Comparison of ENCODE assay signal across 8 cellular contexts in the genomic region with DNA sequence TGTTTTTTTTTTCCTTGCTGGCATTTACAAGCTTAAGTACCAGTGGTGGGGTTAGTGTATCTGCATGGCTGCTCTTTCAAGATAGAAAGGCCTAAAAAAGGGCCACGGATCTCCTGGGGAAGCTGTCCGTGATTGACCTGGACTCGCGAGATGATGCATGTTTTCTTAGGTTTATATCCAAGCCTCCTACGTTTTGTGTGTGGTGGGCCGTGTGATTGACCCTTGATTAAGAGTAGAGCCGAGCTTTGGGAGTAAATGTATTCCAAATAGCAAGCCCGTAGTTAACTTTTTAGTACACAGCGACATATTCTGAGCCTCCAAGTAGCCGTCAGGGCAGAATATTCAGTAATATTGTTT. TPM values are rescaled to one million over a fixed set of nuclear protein-coding genes. Genes with fewer than 3 reads are reported as not detected.
DNase-seq lines count a peak whose midpoint lies in the region; ATAC-seq and TF ChIP-seq lines count a peak whose summit lies in the region.
"Not testable (repeated sequence)": the region's sequence is repeated elsewhere in the genome, so short reads cannot be mapped to it uniquely, and the experiment has no call there.

No MANE protein-coding gene starts in this region.

- H3K27ac ChIP-seq in DND-41 (ENCODE audit: low read length) (peak overlapping the region; percentile 81), GM23248 (peak overlapping the region; percentile 60), HL-60 (replicated peaks) (peak overlapping the region; percentile 78), SU-DHL-6 (ENCODE audit: low read depth, low read length) (0 out of 2 replicates have a peak overlapping the region, but pooled peaks have one; percentile 32), suprapubic skin (peak overlapping the region; percentile 3)

- peak overlapping the region; percentile 67 to 92 for H3K4me3 ChIP-seq in DND-41 (ENCODE audit: low read depth in 1 of 2, low read length in 2 of 2)
- peak overlapping the region; percentile 94 for H3K4me3 ChIP-seq in GM23248
- peak overlapping the region; percentile 80 for H3K4me3 ChIP-seq in HL-60 (replicated peaks; ENCODE audit: insufficient read depth, low read length)
- H3K4me3 ChIP-seq in SU-DHL-6 (ENCODE audit: insufficient read depth, low read length, poor library complexity, severe bottlenecking), result peak overlapping the region; percentile 93
- peak overlapping the region; percentile 60 for H3K4me3 ChIP-seq in suprapubic skin

- H3K4me3 Mint-ChIP-seq in brain, result peak overlapping the region; percentile 98 to 100 (median 99)
- H3K4me3 Mint-ChIP-seq in naive thymus-derived CD8-positive, alpha-beta T cell, result peak overlapping the region; percentile 97 to 100 (median 99)

- H3K4me2 ChIP-seq in DND-41 (ENCODE audit: insufficient read depth, low read length) (peak overlapping the region; percentile 65), GM23248 (ENCODE audit: unreplicated experiment) (peak overlapping the region; percentile 94), SU-DHL-6 (ENCODE audit: low read depth, low read length, poor library complexity, severe bottlenecking) (peak overlapping the region; percentile 87)

- POLR2A ChIA-PET in naive thymus-derived CD8-positive, alpha-beta T cell (lab: Charles Lee), result not testable (repeated sequence)

- peaks cover 30% of the 10 kb centered on the region for H3K36me3 Mint-ChIP-seq in brain
- peaks cover 0 to 24% (median 3%) of the 10 kb centered on the region in 3 donors for H3K36me3 Mint-ChIP-seq in naive thymus-derived CD8-positive, alpha-beta T cell

- H2AFZ ChIP-seq in DND-41 (ENCODE audit: low read depth, low read length) (peak overlapping the region; percentile 86), GM23248 (peak overlapping the region; percentile 86), SU-DHL-6 (ENCODE audit: low read depth, low read length, severe bottlenecking) (peak overlapping the region; percentile 71)

- not testable (repeated sequence) for H3K27me3 ChIP-seq in DND-41 (ENCODE audit: insufficient read depth, low read length, poor library complexity); GM23248 (replicated peaks; ENCODE audit: insufficient read depth); HL-60 (ENCODE audit: insufficient read depth, poor library complexity, severe bottlenecking); SU-DHL-6 (ENCODE audit: low read length); suprapubic skin

- not testable (repeated sequence) for H3K27me3 Mint-ChIP-seq in brain; naive thymus-derived CD8-positive, alpha-beta T cell

- ATAC-seq in DND-41 (ENCODE audit: insufficient read depth, low read depth) (peak; percentile 9; the same call in 2 of the 3 replicates), left cardiac atrium (peak; percentile 19 to 45)
- ATAC-seq in naive thymus-derived CD8-positive, alpha-beta T cell, result not testable (repeated sequence)

- not testable (repeated sequence) for H3F3A ChIP-seq in GM23248 (ENCODE audit: insufficient read depth); SU-DHL-6 (ENCODE audit: insufficient read depth)

- H3K9ac ChIP-seq in DND-41 (ENCODE audit: low read depth, low read length) (peak overlapping the region; percentile 71), GM23248 (peak overlapping the region; percentile 94), SU-DHL-6 (ENCODE audit: low read length) (peak overlapping the region; percentile 81)

- peaks cover 45% of the 10 kb centered on the region for H3K4me1 Mint-ChIP-seq in brain
- peaks cover 22 to 53% (median 44%) of the 10 kb centered on the region in 4 donors for H3K4me1 Mint-ChIP-seq in naive thymus-derived CD8-positive, alpha-beta T cell

- WGBS in GM23248 (ENCODE audit: low coverage in 1 of 2, low lambda C conversion rate in 2 of 2, missing lambda C conversion rate in 2 of 2), 2 experiments, result 1 to 2% methylated on average over 10 of the region's 10 CpGs
- under 1% methylated on average over 10 of the region's 10 CpGs for WGBS in suprapubic skin

- H3K4me1 ChIP-seq in DND-41 (ENCODE audit: insufficient read depth, low read length), result peaks cover 26% of the 10 kb centered on the region
- H3K4me1 ChIP-seq in GM23248 (ENCODE audit: insufficient read depth), result peaks cover 17% of the 10 kb centered on the region
- peaks cover 27% of the 10 kb centered on the region for H3K4me1 ChIP-seq in suprapubic skin

- not testable (repeated sequence) for H3K36me3 ChIP-seq in DND-41 (ENCODE audit: insufficient read depth, low read length); GM23248 (ENCODE audit: low read depth); SU-DHL-6 (ENCODE audit: low read length); suprapubic skin

- peak overlapping the region; percentile 96 to 99 (median 98) for H3K27ac Mint-ChIP-seq in brain
- peak overlapping the region; percentile 91 to 98 (median 96) for H3K27ac Mint-ChIP-seq in naive thymus-derived CD8-positive, alpha-beta T cell

- TF ChIP-seq EP300 in suprapubic skin (IDR thresholded peaks at IDR 0.05), result not testable (repeated sequence)

- not testable (repeated sequence) for H3K9me3 Mint-ChIP-seq in brain; naive thymus-derived CD8-positive, alpha-beta T cell

- in situ Hi-C loops in GM23248 (cut with MboI), result not testable (repeated sequence)

- not testable (repeated sequence) for TF ChIP-seq CTCF in DND-41 (IDR thresholded peaks at IDR 0.05; ENCODE audit: borderline replicate concordance, extremely low read depth, low read length, poor library complexity, severe bottlenecking); HL-60 (IDR thresholded peaks at IDR 0.05; ENCODE audit: insufficient read depth, low read length); SU-DHL-6 (IDR thresholded peaks at IDR 0.05; ENCODE audit: insufficient read depth, low read length, poor library complexity, severe bottlenecking); brain (conservative IDR thresholded peaks at IDR 0.05); suprapubic skin (IDR thresholded peaks at IDR 0.05)

- TF ChIP-seq POLR2A in suprapubic skin (IDR thresholded peaks at IDR 0.05), result not testable (repeated sequence)

- peaks cover 80% of the 10 kb centered on the region for H3K79me2 ChIP-seq in DND-41 (ENCODE audit: insufficient read depth, low read length)
- H3K79me2 ChIP-seq in GM23248 (ENCODE audit: insufficient read depth), result peaks cover 92% of the 10 kb centered on the region
- peaks cover 63% of the 10 kb centered on the region for H3K79me2 ChIP-seq in SU-DHL-6 (ENCODE audit: insufficient read depth, low read length)

- not testable (repeated sequence) for DNase-seq in DND-41; HL-60 (ENCODE audit: low read depth in 1 of 2, low spot score in 1 of 2); left cardiac atrium; naive thymus-derived CD8-positive, alpha-beta T cell; suprapubic skin (ENCODE audit: low spot score in 2 of 2)
- peak; percentile 37 for DNase-seq in GM23248

- intact Hi-C loops in left cardiac atrium (cut with DNase I), result not testable (repeated sequence)

- H3K9me2 ChIP-seq in GM23248 (ENCODE audit: insufficient read depth); SU-DHL-6 (replicated peaks; ENCODE audit: insufficient read depth, low read length): not testable (repeated sequence)

- not testable (repeated sequence) for H3K9me3 ChIP-seq in DND-41 (ENCODE audit: insufficient read depth, low read length, severe bottlenecking); GM23248 (ENCODE audit: low read depth); SU-DHL-6 (ENCODE audit: insufficient read depth, low read length); suprapubic skin

- not testable (repeated sequence) for H4K20me1 ChIP-seq in DND-41 (ENCODE audit: insufficient read depth, low read length); GM23248 (ENCODE audit: insufficient read depth); SU-DHL-6 (ENCODE audit: low read depth, low read length)

RNA-seq across cellular contexts. Expression of a gene that starts 0.5 kb away (rescaled TPM):
- total RNA-seq in GM23248 (2014; rRNA removed; shearing (Covaris generic)), result 75.2 and 104 TPM in 2 replicates
- polyA plus RNA-seq in GM23248 (2016; fragmentation: Nextera tagmentation; extraction: Ambion mirVana) (145 and 147 TPM in 2 replicates), brain (ENCODE audit: insufficient read depth, low read depth, low replicate concordance) (70.9 TPM)
- total RNA-seq in left cardiac atrium (10 to 100 TPM; 59.2 to 80.5 TPM), suprapubic skin (10 to 100 TPM; 35.3 to 72.3 (median 57.6) TPM)
- total RNA-seq in naive thymus-derived CD8-positive, alpha-beta T cell, result 10 to 100 TPM; 25.1 to 25.4 TPM
- polyA plus RNA-seq in naive thymus-derived CD8-positive, alpha-beta T cell, result 10 to 100 TPM; 42.7 to 53.6 (median 49.1) TPM

RNA-seq across cellular contexts. Expression of a gene that starts 57.6 kb away (rescaled TPM):
- 164 and 170 TPM in 2 replicates for total RNA-seq in GM23248 (2014; rRNA removed; shearing (Covaris generic))
- 112 and 113 TPM in 2 replicates for polyA plus RNA-seq in GM23248 (2016; fragmentation: Nextera tagmentation; extraction: Ambion mirVana)
- polyA plus RNA-seq in brain (ENCODE audit: insufficient read depth, low read depth, low replicate concordance), result 76.5 TPM
- total RNA-seq in left cardiac atrium, result 100 to 1,000 TPM; 178 to 206 TPM
- total RNA-seq in naive thymus-derived CD8-positive, alpha-beta T cell, result 10 to 100 TPM; 90.0 to 90.1 TPM
- 100 to 1,000 TPM; 153 to 162 (median 155) TPM for polyA plus RNA-seq in naive thymus-derived CD8-positive, alpha-beta T cell
- total RNA-seq in suprapubic skin, result 100 to 1,000 TPM; 117 to 170 (median 151) TPM

Comparison
In these comparisons a context has a peak if more than half of its experiments do, and no peak if none do; other contexts are left out.
1. H3K27ac ChIP-seq: peak in every context shown above with its lines; median percentile 81 in DND-41; 78 in HL-60; 60 in GM23248; 32 in SU-DHL-6; 3 in suprapubic skin.